In genomic region chr3:186566772-186567071, GRCh38 we compare ENCODE assay signal across 8 cellular contexts. TPM values are rescaled to one million over a fixed set of nuclear protein-coding genes. Genes with fewer than 3 reads are reported as not detected.
A peak's percentile ranks its signal among the peaks of the same experiment; 100 is the strongest.
DNase-seq lines count a peak whose midpoint lies in the region; ATAC-seq and TF ChIP-seq lines count a peak whose summit lies in the region.

No MANE protein-coding gene starts in this region.

- TF ChIP-seq CTCF in DOHH2 (IDR thresholded peaks at IDR 0.05; ENCODE audit: low read depth, low read length, poor library complexity, severe bottlenecking) (no peak), chondrocyte (IDR thresholded peaks at IDR 0.05) (peak; percentile 35)

- H3K36me3 ChIP-seq in DOHH2 (ENCODE audit: control insufficient read depth, low read length), result peaks cover 39% of the 10 kb centered on the region

- H3K9me3 ChIP-seq in DOHH2 (ENCODE audit: control insufficient read depth, insufficient read depth, low read length), result no peaks in the 10 kb centered on the region

- peaks cover 81% of the 10 kb centered on the region for H3K79me2 ChIP-seq in DOHH2 (ENCODE audit: control insufficient read depth, low read length)

- H3K36me3 Mint-ChIP-seq in IgD-negative memory B cell (no peaks in the 10 kb centered on the region), chondrocyte (ENCODE audit: low read depth) (no peaks in the 10 kb centered on the region)
- H3K36me3 Mint-ChIP-seq in naive thymus-derived CD8-positive, alpha-beta T cell, result peaks cover 0 to 18% (median 8%) of the 10 kb centered on the region in 3 donors

- H3F3A ChIP-seq in DOHH2 (ENCODE audit: control insufficient read depth, insufficient read depth), result no peaks in the 10 kb centered on the region; the same call in 1 of the 2 replicates

- peak overlapping the region; percentile 90 for H3K4me2 ChIP-seq in DOHH2 (ENCODE audit: low read length)

- H3K27ac Mint-ChIP-seq in IgD-negative memory B cell (peak overlapping the region; percentile 96 to 98 (median 96)), chondrocyte (ENCODE audit: unreplicated experiment) (peak overlapping the region; percentile 81)
- peak overlapping the region; percentile 90 to 98 (median 97) for H3K27ac Mint-ChIP-seq in naive thymus-derived CD8-positive, alpha-beta T cell

- peak overlapping the region; percentile 35 for H3K27ac ChIP-seq in DOHH2 (ENCODE audit: low read depth, low read length)

- POLR2A ChIA-PET in naive thymus-derived CD8-positive, alpha-beta T cell (lab: Charles Lee), result interaction anchor here (1.0 to 5.6 kb wide), 4 partner anchors 48 to 629 kb away, joined by 3 to 85 read pairs (median 5); partner anchors contain the start of gene EIF4A2

- H3K4me1 Mint-ChIP-seq in IgD-negative memory B cell (peaks cover 42 to 45% (median 44%) of the 10 kb centered on the region in 3 donors), chondrocyte (ENCODE audit: low read depth) (peaks cover 49% of the 10 kb centered on the region)
- peaks cover 34 to 78% (median 68%) of the 10 kb centered on the region in 4 donors for H3K4me1 Mint-ChIP-seq in naive thymus-derived CD8-positive, alpha-beta T cell

- no peaks in the 10 kb centered on the region for H3K27me3 ChIP-seq in DOHH2 (ENCODE audit: control insufficient read depth, low read length)

- H3K27me3 Mint-ChIP-seq in IgD-negative memory B cell (no peaks in the 10 kb centered on the region), chondrocyte (ENCODE audit: low read depth) (no peaks in the 10 kb centered on the region)
- H3K27me3 Mint-ChIP-seq in naive thymus-derived CD8-positive, alpha-beta T cell, result no peaks in the 10 kb centered on the region

- ATAC-seq in naive thymus-derived CD8-positive, alpha-beta T cell, result no peak

- no peaks in the 10 kb centered on the region for H3K9me3 Mint-ChIP-seq in IgD-negative memory B cell
- H3K9me3 Mint-ChIP-seq in chondrocyte (ENCODE audit: low read depth), result no peaks in the 10 kb centered on the region
- H3K9me3 Mint-ChIP-seq in naive thymus-derived CD8-positive, alpha-beta T cell, result no peaks in the 10 kb centered on the region

- H3K4me1 ChIP-seq in DOHH2 (ENCODE audit: control insufficient read depth, low read length), result peaks cover 36% of the 10 kb centered on the region

- H3K9me2 ChIP-seq in DOHH2 (replicated peaks; ENCODE audit: control insufficient read depth, low read length), result no peaks in the 10 kb centered on the region

- H3K4me3 Mint-ChIP-seq in IgD-negative memory B cell, result peak overlapping the region; percentile 91 to 99 (median 96)
- H3K4me3 Mint-ChIP-seq in chondrocyte (ENCODE audit: unreplicated experiment), result peak overlapping the region; percentile 92
- peak overlapping the region; percentile 92 to 97 (median 94) for H3K4me3 Mint-ChIP-seq in naive thymus-derived CD8-positive, alpha-beta T cell

- H3K4me3 ChIP-seq in DOHH2 (ENCODE audit: low read length), result peak overlapping the region; percentile 89

- no peak for DNase-seq in chondrocyte (ENCODE audit: low spot score)
- no peak for DNase-seq in naive thymus-derived CD8-positive, alpha-beta T cell
- DNase-seq in mucosa of gallbladder (ENCODE audit: low spot score), result no peak
- DNase-seq in NCI-H1694 (lab: John Stamatoyannopoulos, UW), result no peak
- DNase-seq in GOT3 (lab: John Stamatoyannopoulos, UW), result no peak
- DNase-seq in NCI-H82 (lab: John Stamatoyannopoulos, UW), result no peak

- no peaks in the 10 kb centered on the region for H4K20me1 ChIP-seq in DOHH2 (ENCODE audit: control insufficient read depth, insufficient read depth, low read depth, low read length)

RNA-seq across cellular contexts. Expression of gene TBCCD1, which starts 0.4 kb away (rescaled TPM):
- polyA plus RNA-seq in IgD-negative memory B cell, result 24.6 TPM
- total RNA-seq in chondrocyte (12.8 to 19.6 TPM (median 13.8 TPM) in 3 replicates), mucosa of gallbladder (11.0 TPM)
- total RNA-seq in naive thymus-derived CD8-positive, alpha-beta T cell, result 10 to 100 TPM; 17.7 to 21.4 TPM
- polyA plus RNA-seq in naive thymus-derived CD8-positive, alpha-beta T cell, result 10 to 100 TPM; 11.9 to 22.7 (median 12.2) TPM

RNA-seq across cellular contexts. Expression of gene DNAJB11, which starts 3.8 kb away (rescaled TPM):
- 45.1 TPM for polyA plus RNA-seq in IgD-negative memory B cell
- total RNA-seq in chondrocyte (63.6 to 91.1 TPM (median 67.6 TPM) in 3 replicates), mucosa of gallbladder (48.1 TPM)
- total RNA-seq in naive thymus-derived CD8-positive, alpha-beta T cell, result 10 to 100 TPM; 30.0 to 31.7 TPM
- 10 to 100 TPM; 31.0 to 41.1 (median 31.4) TPM for polyA plus RNA-seq in naive thymus-derived CD8-positive, alpha-beta T cell

RNA-seq across cellular contexts. Expression of gene CRYGS, which starts 22.5 kb away (rescaled TPM):
- polyA plus RNA-seq in IgD-negative memory B cell, result not detected
- total RNA-seq in chondrocyte (1.7 to 3.1 TPM (median 2.8 TPM) in 3 replicates), mucosa of gallbladder (2.7 TPM)
- 10 to 100 TPM in 1 of 2 experiments, 1 to 10 TPM in 1; 10.0 to 12.1 TPM for total RNA-seq in naive thymus-derived CD8-positive, alpha-beta T cell
- under 1 TPM; 0.24 to 0.43 (median 0.34) TPM for polyA plus RNA-seq in naive thymus-derived CD8-positive, alpha-beta T cell

RNA-seq across cellular contexts. Expression of gene AHSG, which starts 46.1 kb away (rescaled TPM):
- polyA plus RNA-seq in IgD-negative memory B cell, result not detected
- total RNA-seq in chondrocyte (not detected in 3 replicates), mucosa of gallbladder (2.2 TPM)
- not detected for total RNA-seq in naive thymus-derived CD8-positive, alpha-beta T cell
- polyA plus RNA-seq in naive thymus-derived CD8-positive, alpha-beta T cell, result not detected
